ENCODE assay signal across 12 cellular contexts in the genomic region with DNA sequence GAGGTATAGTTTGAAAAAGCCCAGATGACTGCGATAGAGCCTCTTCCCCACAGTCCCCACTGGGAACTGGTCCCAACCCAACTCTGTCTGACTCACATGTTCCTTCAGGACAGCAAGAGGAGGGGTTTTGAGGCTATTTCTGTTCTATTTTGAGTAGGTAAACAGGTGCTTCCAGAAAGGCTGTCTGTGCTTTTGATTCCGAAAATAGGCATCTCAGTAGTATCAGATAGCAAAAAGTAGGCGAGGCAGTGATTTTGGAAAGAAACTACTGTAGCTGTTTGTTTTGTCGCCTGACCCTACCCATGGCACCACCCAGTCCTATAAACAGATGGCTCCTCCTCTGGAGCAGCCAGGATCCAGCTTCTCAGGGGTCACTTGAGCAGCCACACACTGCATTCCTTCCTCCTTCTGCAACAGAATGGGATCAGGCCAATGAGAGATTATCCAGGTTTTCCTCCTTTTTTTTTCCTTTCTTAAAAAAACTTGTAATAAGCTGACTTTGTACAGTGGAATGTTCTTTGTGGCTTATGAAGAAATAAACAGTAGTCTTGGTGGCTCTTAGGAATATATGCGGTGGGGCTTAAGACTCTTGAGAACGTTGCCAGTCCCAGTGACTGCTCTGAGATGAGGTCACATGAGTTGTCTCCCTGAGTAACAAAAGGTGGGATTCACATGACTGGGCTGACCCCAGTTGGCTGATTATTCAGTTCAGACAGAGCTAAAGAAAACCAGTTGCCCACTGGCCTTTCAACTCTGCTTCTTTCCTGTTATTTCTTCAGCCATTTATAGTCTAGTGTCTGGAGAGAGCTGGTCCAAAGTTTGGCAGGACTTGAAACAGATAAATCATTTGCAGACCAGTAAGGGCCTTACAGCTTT.
DNase-seq lines count a peak whose midpoint lies in the region; ATAC-seq and TF ChIP-seq lines count a peak whose summit lies in the region.
"Had no signal": no experiment of that assay in that cellular context is flagged by ENCODE, and none has a peak within 500 bp of the region (broad histone marks: within the 10 kb centered on the region; RNA-seq: fewer than 3 reads in every experiment).

No MANE protein-coding gene starts in this region.

- H3K4me2 ChIP-seq in MM.1S (ENCODE audit: low read depth, low read length) = peak overlapping the region; percentile 1
- H3K4me2 ChIP-seq: GM23338 had no signal

- H3K79me2 ChIP-seq in MM.1S (ENCODE audit: low read length) = no peaks in the 10 kb centered on the region

- H3K4me1 Mint-ChIP-seq in activated naive CD4-positive, alpha-beta T cell treated with anti-CD3 and anti-CD28 coated beads for 36 hours (ENCODE audit: low read depth) = no peaks in the 10 kb centered on the region
- H3K4me1 Mint-ChIP-seq: GM23338 had no signal

- no peak for ATAC-seq in GM21529 (IDR thresholded peaks at IDR 0.05; ENCODE audit: unreplicated experiment)
- no peak for ATAC-seq in GM21515 (IDR thresholded peaks at IDR 0.05; ENCODE audit: unreplicated experiment)
- ATAC-seq: GM23338; stimulated activated naive CD8-positive, alpha-beta T cell treated with anti-CD3 and anti-CD28 coated beads, Interleukin-15, Interleukin-2, amounts not matched to agents 100 U/mL and 50 U/mL, for 24 hours had no signal

- peaks cover 19% of the 10 kb centered on the region for H3K4me1 ChIP-seq in MM.1S (ENCODE audit: low read length)

- no peak overlapping the region for H3K9ac ChIP-seq in MM.1S (ENCODE audit: low read length)

- H3F3A ChIP-seq in MM.1S (ENCODE audit: insufficient read depth, low read length) = no peaks in the 10 kb centered on the region

- TF ChIP-seq CTCF in MM.1S (IDR thresholded peaks at IDR 0.05; ENCODE audit: low read length) = no peak
- no peak for TF ChIP-seq CTCF in epithelial cell of proximal tubule (conservative IDR thresholded peaks at IDR 0.05; ENCODE audit: low read depth, low read length)

- no peaks in the 10 kb centered on the region for H3K9me2 ChIP-seq in MM.1S (replicated peaks; ENCODE audit: insufficient read depth, low read length)

- no peaks in the 10 kb centered on the region for H3K36me3 ChIP-seq in MM.1S (replicated peaks; ENCODE audit: insufficient read depth, low read length)

- H3K27ac ChIP-seq in MM.1S (ENCODE audit: low read length) = no peak overlapping the region

- no peak overlapping the region for H3K27ac Mint-ChIP-seq in activated naive CD4-positive, alpha-beta T cell treated with anti-CD3 and anti-CD28 coated beads for 36 hours
- H3K27ac Mint-ChIP-seq: GM23338; T-helper 1 cell treated with Interleukin-12 subunit alpha and Interleukin-12 subunit beta and Interleukin-4 antibody, amounts not matched to agents 30 μg/mL and 1 μg/mL, for 36 hours had no signal

- H3K4me3 ChIP-seq in MM.1S (ENCODE audit: low read length) = no peak overlapping the region
- H3K4me3 ChIP-seq in epithelial cell of proximal tubule (ENCODE audit: low read depth, low read length) = no peak overlapping the region
- H3K4me3 ChIP-seq: GM23338 had no signal

- CTCF ChIA-PET in activated naive CD4-positive, alpha-beta T cell treated with anti-CD3 and anti-CD28 coated beads for 36 hours (lab: Charles Lee) = interaction anchor here (0.7 kb wide), 1 partner anchor 168 kb away, joined by 3 read pairs; no protein-coding TSS in a partner anchor

- H3K27me3 Mint-ChIP-seq in activated naive CD4-positive, alpha-beta T cell treated with anti-CD3 and anti-CD28 coated beads for 36 hours (ENCODE audit: low read depth) = peaks cover 4% of the 10 kb centered on the region

- no peaks in the 10 kb centered on the region for H3K36me3 Mint-ChIP-seq in activated naive CD4-positive, alpha-beta T cell treated with anti-CD3 and anti-CD28 coated beads for 36 hours (ENCODE audit: low read depth)

- no peak overlapping the region for H3K4me3 Mint-ChIP-seq in activated naive CD4-positive, alpha-beta T cell treated with anti-CD3 and anti-CD28 coated beads for 36 hours
- H3K4me3 Mint-ChIP-seq: GM23338; T-helper 1 cell treated with Interleukin-12 subunit alpha and Interleukin-12 subunit beta and Interleukin-4 antibody, amounts not matched to agents 30 μg/mL and 1 μg/mL, for 36 hours had no signal

- H4K20me1 ChIP-seq in MM.1S (ENCODE audit: insufficient read depth, low read length) = no peaks in the 10 kb centered on the region

- no peaks in the 10 kb centered on the region for H3K9me3 Mint-ChIP-seq in activated naive CD4-positive, alpha-beta T cell treated with anti-CD3 and anti-CD28 coated beads for 36 hours
- H3K9me3 Mint-ChIP-seq: GM23338; T-helper 1 cell treated with Interleukin-12 subunit alpha and Interleukin-12 subunit beta and Interleukin-4 antibody, amounts not matched to agents 30 μg/mL and 1 μg/mL, for 36 hours had no signal

- DNase-seq in A172 (ENCODE audit: low spot score) = peak; percentile 96
- DNase-seq in MM.1S = no peak
- peak; percentile 100 for DNase-seq in epithelial cell of proximal tubule (ENCODE audit: low read depth)
- DNase-seq in mucosa of gallbladder (ENCODE audit: low spot score) = peak; percentile 60
- no peak for DNase-seq in activated naive CD4-positive, alpha-beta T cell treated with anti-CD3 and anti-CD28 coated beads for 36 hours
- no peak for DNase-seq in activated T-cell treated with anti-CD3 and anti-CD28 coated beads for 4 hours
- DNase-seq: NCI-H2171 treated with DMSO at 0.1 percent for 48 hours; stimulated activated naive CD8-positive, alpha-beta T cell treated with anti-CD3 and anti-CD28 coated beads, Interleukin-15, Interleukin-2, amounts not matched to agents 100 U/mL and 50 U/mL, for 24 hours had no signal

- H3K9me3 ChIP-seq in MM.1S (replicated peaks; ENCODE audit: insufficient read depth, low read length) = no peaks in the 10 kb centered on the region

- H3K27me3 ChIP-seq in MM.1S (replicated peaks; ENCODE audit: insufficient read depth, low read length) = no peaks in the 10 kb centered on the region

- intact Hi-C loops in activated naive CD4-positive, alpha-beta T cell treated with anti-CD3 and anti-CD28 coated beads for 36 hours (cut with micrococcal nuclease) = no loop called here

- H2AFZ ChIP-seq in MM.1S (ENCODE audit: low read length) = no peak overlapping the region; the same call in 1 of the 2 replicates
- H2AFZ ChIP-seq: GM23338 had no signal

Comparison
In these comparisons a context has a peak if more than half of its experiments do, and no peak if none do; other contexts are left out.
1. DNase-seq: peak in A172 (single experiment), epithelial cell of proximal tubule (single experiment) and mucosa of gallbladder (single experiment); none in MM.1S (single experiment), activated naive CD4-positive, alpha-beta T cell treated with anti-CD3 and anti-CD28 coated beads for 36 hours (single experiment) and activated T-cell treated with anti-CD3 and anti-CD28 coated beads for 4 hours (single experiment).